Comparison of ENCODE assay signal across 9 cellular contexts in the genomic region with DNA sequence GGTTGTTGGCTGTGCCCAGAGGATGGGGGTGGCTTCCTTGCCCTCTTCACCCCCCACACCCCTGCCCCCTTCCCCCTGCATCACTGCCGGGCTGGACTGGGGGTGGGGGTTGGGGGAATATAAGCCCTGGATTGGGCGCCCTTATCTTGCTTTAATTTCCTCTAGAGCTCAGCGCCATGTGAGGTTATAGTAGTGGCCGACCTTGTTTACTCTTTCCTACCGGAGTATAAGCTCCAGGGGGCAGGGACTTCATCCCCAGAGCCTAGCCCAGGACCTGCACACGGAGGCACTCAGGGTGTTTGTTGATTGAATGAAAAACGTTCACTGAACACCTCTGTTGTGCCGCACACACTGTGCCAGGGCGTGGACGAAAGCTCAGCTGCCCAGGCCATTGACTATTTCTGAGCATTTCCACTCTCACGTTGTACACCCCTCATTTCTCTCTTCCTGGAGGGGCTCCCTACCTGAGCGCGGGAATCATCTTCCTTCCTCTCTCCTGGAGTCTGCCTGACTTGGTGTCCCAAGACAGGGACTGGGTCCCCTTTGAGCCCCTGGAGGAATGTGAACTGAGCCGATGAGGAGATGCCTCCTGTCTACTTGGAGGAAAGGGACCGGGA. TPM values are rescaled to one million over a fixed set of nuclear protein-coding genes. Genes with fewer than 3 reads are reported as not detected.
DNase-seq lines count a peak whose midpoint lies in the region; ATAC-seq and TF ChIP-seq lines count a peak whose summit lies in the region.
"Had no signal": no experiment of that assay in that cellular context is flagged by ENCODE, and none has a peak within 500 bp of the region (broad histone marks: within the 10 kb centered on the region; RNA-seq: fewer than 3 reads in every experiment).

No MANE protein-coding gene starts in this region.

- H3K27ac Mint-ChIP-seq in Calu3 (ENCODE audit: unreplicated experiment): no peak overlapping the region

- H3K9me3 Mint-ChIP-seq in Calu3 (ENCODE audit: low read depth, unreplicated experiment): no peaks in the 10 kb centered on the region

- H3K4me1 ChIP-seq in OCI-LY1 (ENCODE audit: insufficient read depth, low read length, severe bottlenecking): peaks cover 6% of the 10 kb centered on the region
- no peaks in the 10 kb centered on the region for H3K4me1 ChIP-seq in parathyroid adenoma

- DNase-seq in Calu3: no peak
- DNase-seq in epithelial cell of proximal tubule (ENCODE audit: low read depth): no peak
- DNase-seq in NCI-H2227 treated with DMSO at 0.1 percent for 48 hours (lab: John Stamatoyannopoulos, UW): no peak
- DNase-seq in NCI-H345 (lab: John Stamatoyannopoulos, UW): no peak
- DNase-seq in anterior cingulate cortex (lab: John Stamatoyannopoulos, UW): no peak

- no peak for TF ChIP-seq CTCF in Calu3 (IDR thresholded peaks at IDR 0.05; ENCODE audit: unreplicated experiment)
- TF ChIP-seq CTCF in OCI-LY1 (IDR thresholded peaks at IDR 0.05; ENCODE audit: low read length): no peak
- no peak for TF ChIP-seq CTCF in epithelial cell of proximal tubule (conservative IDR thresholded peaks at IDR 0.05; ENCODE audit: low read depth, low read length)
- no peak for TF ChIP-seq CTCF in parathyroid adenoma (IDR thresholded peaks at IDR 0.05)

- H3K36me3 ChIP-seq in OCI-LY1 (ENCODE audit: insufficient read depth, low read length) (no peaks in the 10 kb centered on the region), parathyroid adenoma (ENCODE audit: control insufficient read depth, insufficient read depth, low read length) (no peaks in the 10 kb centered on the region)

- peak overlapping the region; percentile 41; the same call in 1 of the 2 replicates for H3K9ac ChIP-seq in OCI-LY1 (ENCODE audit: low read length)
- no peak overlapping the region for H3K9ac ChIP-seq in parathyroid adenoma

- no peaks in the 10 kb centered on the region for H3K9me2 ChIP-seq in OCI-LY1 (ENCODE audit: low read depth, low read length)

- H3K27ac ChIP-seq in OCI-LY1 (ENCODE audit: low read depth, low read length, poor library complexity, severe bottlenecking) (no peak overlapping the region), parathyroid adenoma (no peak overlapping the region)

- H3K9me3 ChIP-seq in OCI-LY1 (ENCODE audit: low read length) (no peaks in the 10 kb centered on the region), parathyroid adenoma (ENCODE audit: control insufficient read depth, low read length) (no peaks in the 10 kb centered on the region)

- intact Hi-C loops in Calu3 (cut with micrococcal nuclease; ENCODE audit: unreplicated experiment): loop anchor here (1.0 kb wide), 2 partner anchors 84 to 162 kb away; no protein-coding TSS in a partner anchor

- no peaks in the 10 kb centered on the region for H4K20me1 ChIP-seq in OCI-LY1 (ENCODE audit: insufficient read depth, low read length)

- BruUV-seq in Calu3 (replicated peaks; lab: Mats Ljungman, UMichigan): no TSS peak

- no peaks in the 10 kb centered on the region for H3K4me1 Mint-ChIP-seq in Calu3 (ENCODE audit: low read depth, unreplicated experiment)

- peak overlapping the region; percentile 95 for H2AFZ ChIP-seq in OCI-LY1 (ENCODE audit: low read length)
- H2AFZ ChIP-seq in parathyroid adenoma: peak overlapping the region; percentile 55

- CTCF ChIA-PET in Calu3 (lab: Charles Lee): interaction anchor here (1.0 to 1.7 kb wide), 7 partner anchors 17 to 162 kb away, joined by 3 to 26 read pairs (median 4); no protein-coding TSS in a partner anchor

- H3K27me3 ChIP-seq in OCI-LY1 (ENCODE audit: insufficient read depth, low read length): no peaks in the 10 kb centered on the region
- H3K27me3 ChIP-seq in parathyroid adenoma (ENCODE audit: control insufficient read depth, insufficient read depth, low read length): no peaks in the 10 kb centered on the region

- H3K79me2 ChIP-seq in OCI-LY1 (ENCODE audit: insufficient read depth, low read length): no peaks in the 10 kb centered on the region
- H3K79me2 ChIP-seq in parathyroid adenoma: no peaks in the 10 kb centered on the region

- H3K4me3 ChIP-seq in OCI-LY1 (ENCODE audit: low read depth, low read length, poor library complexity, severe bottlenecking): peak overlapping the region; percentile 58
- H3K4me3 ChIP-seq in epithelial cell of proximal tubule (ENCODE audit: low read depth, low read length): peak overlapping the region; percentile 43
- H3K4me3 ChIP-seq in parathyroid adenoma (ENCODE audit: low read depth, low read length): no peak overlapping the region

- peaks cover 59% of the 10 kb centered on the region for H3K27me3 Mint-ChIP-seq in Calu3 (ENCODE audit: unreplicated experiment)

- H3K36me3 Mint-ChIP-seq in Calu3 (ENCODE audit: insufficient read depth, unreplicated experiment): peaks cover 8% of the 10 kb centered on the region

- H3F3A ChIP-seq in OCI-LY1 (ENCODE audit: insufficient read depth, low read length): no peaks in the 10 kb centered on the region

- no peak for ATAC-seq in HG02885 (IDR thresholded peaks at IDR 0.05; ENCODE audit: poor library complexity, unreplicated experiment)

- H3K4me3 Mint-ChIP-seq in Calu3 (ENCODE audit: low read depth, unreplicated experiment): peak overlapping the region; percentile 66

- H3K4me2 ChIP-seq in OCI-LY1 (ENCODE audit: low read length) (peak overlapping the region; percentile 83), parathyroid adenoma (ENCODE audit: low read length) (peak overlapping the region; percentile 53)

RNA-seq across cellular contexts. Expression of gene SPATA3, which starts 9.3 kb away (rescaled TPM):
- total RNA-seq in Calu3 (2022) (not detected in 2 replicates), epithelial cell of proximal tubule (not detected in 2 replicates)
- total RNA-seq: cerebellum had no signal

RNA-seq across cellular contexts. Expression of gene C2orf72, which starts 50.7 kb away (rescaled TPM):
- 0.66 and 0.83 TPM in 2 replicates for total RNA-seq in Calu3 (2022)
- total RNA-seq in epithelial cell of proximal tubule: 0.29 and 3.8 TPM in 2 replicates
